Comparison of ENCODE assay signal across 9 cellular contexts in the genomic region with DNA sequence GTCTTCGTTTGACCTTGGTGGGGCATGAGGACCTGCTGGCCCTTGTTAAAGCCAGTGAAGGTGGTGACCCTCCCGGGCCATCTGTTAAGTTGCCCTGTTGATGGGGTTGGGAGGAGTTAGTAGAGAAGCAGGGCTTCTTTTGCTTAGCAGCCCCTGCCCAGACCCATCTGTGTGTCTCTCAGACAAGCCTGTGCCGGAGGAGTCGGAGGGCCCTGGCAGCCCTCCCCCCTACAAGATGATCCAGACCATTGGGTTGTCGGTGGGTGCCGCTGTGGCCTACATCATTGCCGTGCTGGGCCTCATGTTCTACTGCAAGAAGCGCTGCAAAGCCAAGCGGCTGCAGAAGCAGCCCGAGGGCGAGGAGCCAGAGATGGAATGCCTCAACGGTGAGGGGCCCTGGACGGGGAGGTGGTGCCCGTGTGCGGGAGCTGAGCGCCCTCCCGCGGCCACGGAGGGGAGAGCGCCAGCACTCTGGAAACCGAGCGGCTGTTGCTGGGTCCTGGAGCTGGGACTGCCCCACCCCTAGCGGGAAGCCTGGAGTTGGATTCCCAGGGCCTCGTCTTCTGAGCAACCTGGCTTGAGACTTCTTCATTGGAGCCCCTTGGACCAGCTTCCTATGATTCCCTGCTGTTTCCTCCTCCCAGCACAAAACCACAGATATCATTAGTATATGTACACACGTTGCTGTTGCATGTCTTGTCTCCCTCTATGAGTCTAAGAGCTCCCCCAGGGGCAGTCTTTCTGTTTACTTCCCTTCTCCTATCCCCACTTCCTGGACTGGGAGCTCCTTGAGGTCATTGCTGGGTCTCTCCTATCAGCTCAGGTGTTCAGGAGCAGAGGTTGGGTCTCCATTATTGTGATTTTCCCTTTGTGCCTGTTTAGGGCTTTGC. TPM values are rescaled to one million over a fixed set of nuclear protein-coding genes. Genes with fewer than 3 reads are reported as not detected.
DNase-seq lines count a peak whose midpoint lies in the region; ATAC-seq and TF ChIP-seq lines count a peak whose summit lies in the region.
"Had no signal": no experiment of that assay in that cellular context is flagged by ENCODE, and none has a peak within 500 bp of the region (broad histone marks: within the 10 kb centered on the region; RNA-seq: fewer than 3 reads in every experiment).

No MANE protein-coding gene starts in this region.

- H3K27me3 Mint-ChIP-seq in CD8-positive, alpha-beta memory T cell: peaks cover 2 to 6% of the 10 kb centered on the region in 2 donors
- H3K27me3 Mint-ChIP-seq in GM23338 (ENCODE audit: insufficient read depth, low read depth, poor library complexity): peaks cover 19% of the 10 kb centered on the region
- peaks cover 15% of the 10 kb centered on the region for H3K27me3 Mint-ChIP-seq in T-helper 17 cell

- TF ChIP-seq CTCF in GM23338 (conservative IDR thresholded peaks at IDR 0.05; ENCODE audit: low read depth in 2 of 2): peak; percentile 90 to 97

- ATAC-seq in GM23338 (peak; percentile 97), T-helper 17 cell (peak; percentile 98), right cardiac atrium (peak; percentile 95 to 96), aorta (ENCODE audit: low FRiP score) (peak; percentile 96)

- POLR2A ChIA-PET in CD8-positive, alpha-beta memory T cell (lab: Charles Lee): interaction anchor here (0.6 to 2.0 kb wide), 4 partner anchors 84 to 243 kb away, joined by 3 to 5 read pairs (median 4); a partner anchor contains a TSS

- no peaks in the 10 kb centered on the region for H3K36me3 Mint-ChIP-seq in CD8-positive, alpha-beta memory T cell
- peaks cover 22% of the 10 kb centered on the region for H3K36me3 Mint-ChIP-seq in GM23338 (ENCODE audit: low read depth)
- no peaks in the 10 kb centered on the region for H3K36me3 Mint-ChIP-seq in T-helper 17 cell (ENCODE audit: low read depth)

- no peaks in the 10 kb centered on the region; the same call in 1 of the 2 replicates for H4K20me1 ChIP-seq in GM23338 (replicated peaks; ENCODE audit: insufficient read depth)

- H3K9me3 ChIP-seq in CD8-positive, alpha-beta memory T cell (ENCODE audit: low read length): no peaks in the 10 kb centered on the region
- H3K9me3 ChIP-seq in T-helper 17 cell (ENCODE audit: control insufficient read depth, low read length, poor library complexity, severe bottlenecking): no peaks in the 10 kb centered on the region
- no peaks in the 10 kb centered on the region for H3K9me3 ChIP-seq in right cardiac atrium (ENCODE audit: control insufficient read depth, low read length)
- H3K9me3 ChIP-seq in aorta (ENCODE audit: control insufficient read depth, low read length): no peaks in the 10 kb centered on the region

- no peak overlapping the region for H2AFZ ChIP-seq in GM23338

- CTCF ChIA-PET in CD8-positive, alpha-beta memory T cell (lab: Charles Lee): interaction anchor here (0.7 to 2.8 kb wide), 55 partner anchors 9 to 634 kb away, joined by 3 to 28 read pairs (median 4); a partner anchor contains a TSS

- no peaks in the 10 kb centered on the region for H3K79me2 ChIP-seq in GM23338 (replicated peaks; ENCODE audit: insufficient read depth)

- peak overlapping the region; percentile 64 for H3K4me2 ChIP-seq in GM23338

- H3K36me3 ChIP-seq in CD8-positive, alpha-beta memory T cell (ENCODE audit: insufficient read depth, low read length): no peaks in the 10 kb centered on the region
- no peaks in the 10 kb centered on the region; the same call in 1 of the 2 replicates for H3K36me3 ChIP-seq in GM23338 (ENCODE audit: insufficient read depth)
- H3K36me3 ChIP-seq in aorta (ENCODE audit: control insufficient read depth in 1 of 2, insufficient read depth in 2 of 2, low read length in 1 of 2): no peaks in the 10 kb centered on the region

- H3K4me1 ChIP-seq in CD8-positive, alpha-beta memory T cell (ENCODE audit: insufficient read depth, low read length): peaks cover 21% of the 10 kb centered on the region
- H3K4me1 ChIP-seq in GM23338 (ENCODE audit: insufficient read depth) (peaks cover 9% of the 10 kb centered on the region; the same call in 1 of the 2 replicates), right cardiac atrium (ENCODE audit: control insufficient read depth, insufficient read depth, low read length) (no peaks in the 10 kb centered on the region), aorta (ENCODE audit: control insufficient read depth in 1 of 2, insufficient read depth in 2 of 2, low read length in 2 of 2) (no peaks in the 10 kb centered on the region)

- H3K4me3 ChIP-seq in CD8-positive, alpha-beta memory T cell (ENCODE audit: low read length): peak overlapping the region; percentile 29
- H3K4me3 ChIP-seq in GM23338 (peak overlapping the region; percentile 31; the same call in 1 of the 2 replicates), right cardiac atrium (ENCODE audit: low read length) (no peak overlapping the region), aorta (ENCODE audit: low read length in 2 of 2) (no peak overlapping the region)

- peak; percentile 64 to 86 (median 73) for DNase-seq in CD8-positive, alpha-beta memory T cell
- DNase-seq in GM23338 (ENCODE audit: low spot score) (peak; percentile 95), NCI-H1436 (lab: John Stamatoyannopoulos, UW) (peak; percentile 60), T-helper 17 cell (peak; percentile 59 to 72 (median 61)), right cardiac atrium (peak; percentile 91 to 96 (median 96)), renal cortical epithelial cell (ENCODE audit: low read depth) (peak; percentile 57), aorta (peak; percentile 91 to 95)

- WGBS in right cardiac atrium: 11% methylated on average over 25 of the region's 25 CpGs
- 7 to 13% methylated on average over 25 of the region's 25 CpGs for WGBS in aorta, 2 donors

- intact Hi-C loops in right cardiac atrium (cut with DNase I): loop anchor here (2.0 to 10.0 kb wide), 7 partner anchors 59 to 241 kb away; a partner anchor contains a TSS
- intact Hi-C loops in aorta (cut with DNase I): loop anchor here (2.0 to 5.0 kb wide), 3 partner anchors 71 to 243 kb away; no protein-coding TSS in a partner anchor

- H3K27ac ChIP-seq in CD8-positive, alpha-beta memory T cell (ENCODE audit: low read depth, low read length): no peak overlapping the region
- H3K27ac ChIP-seq in GM23338 (ENCODE audit: low read depth): peak overlapping the region; percentile 91
- H3K27ac ChIP-seq in angular gyrus (ENCODE audit: low read depth, low read length): peak overlapping the region; percentile 32
- H3K27ac ChIP-seq in right cardiac atrium (ENCODE audit: low read length): peak overlapping the region; percentile 17
- no peak overlapping the region for H3K27ac ChIP-seq in aorta (ENCODE audit: low read depth in 1 of 2, low read length in 2 of 2)
- H3K27ac ChIP-seq: VCaP had no signal

- no peaks in the 10 kb centered on the region for H3K9me2 ChIP-seq in GM23338 (ENCODE audit: insufficient read depth)

- H3K9me3 Mint-ChIP-seq in CD8-positive, alpha-beta memory T cell: no peaks in the 10 kb centered on the region
- no peaks in the 10 kb centered on the region for H3K9me3 Mint-ChIP-seq in GM23338

- no peaks in the 10 kb centered on the region for H3K27me3 ChIP-seq in CD8-positive, alpha-beta memory T cell (ENCODE audit: insufficient read depth, low read length, poor library complexity, severe bottlenecking)
- H3K27me3 ChIP-seq in GM23338 (ENCODE audit: insufficient read depth) (no peaks in the 10 kb centered on the region), right cardiac atrium (ENCODE audit: control insufficient read depth, insufficient read depth) (no peaks in the 10 kb centered on the region), aorta (ENCODE audit: control insufficient read depth in 1 of 2, insufficient read depth in 2 of 2, low read length in 1 of 2) (no peaks in the 10 kb centered on the region)

- H3K27ac Mint-ChIP-seq in CD8-positive, alpha-beta memory T cell: peak overlapping the region in 7 of 8 donors; percentile 13 to 91 (median 75)
- peak overlapping the region; percentile 81; the same call in 1 of the 2 replicates for H3K27ac Mint-ChIP-seq in GM23338
- H3K27ac Mint-ChIP-seq in T-helper 17 cell: no peak overlapping the region

- no peaks in the 10 kb centered on the region for H3F3A ChIP-seq in GM23338 (replicated peaks; ENCODE audit: low read depth)

- peaks cover 21 to 27% (median 26%) of the 10 kb centered on the region in 3 donors for H3K4me1 Mint-ChIP-seq in CD8-positive, alpha-beta memory T cell
- H3K4me1 Mint-ChIP-seq in GM23338 (peaks cover 23% of the 10 kb centered on the region), T-helper 17 cell (peaks cover 9% of the 10 kb centered on the region)

- H3K4me3 Mint-ChIP-seq in CD8-positive, alpha-beta memory T cell: peak overlapping the region; percentile 43 to 81 (median 65)
- H3K4me3 Mint-ChIP-seq in GM23338 (peak overlapping the region; percentile 36; the same call in 1 of the 3 replicates), T-helper 17 cell (no peak overlapping the region)

RNA-seq across cellular contexts. Expression of a gene that starts 27.6 kb away (rescaled TPM):
- 10 to 100 TPM; 55.1 to 57.4 TPM for total RNA-seq in CD8-positive, alpha-beta memory T cell
- polyA plus RNA-seq in CD8-positive, alpha-beta memory T cell: 8.0 TPM
- total RNA-seq in GM23338 (2014; rRNA removed; shearing (Covaris generic)): 49.7 and 54.9 TPM in 2 replicates
- polyA plus RNA-seq in GM23338 (2016; fragmentation: Nextera tagmentation; extraction: Ambion mirVana) (9.9 and 13.4 TPM in 2 replicates), right cardiac atrium (55.3 TPM), aorta (10 to 100 TPM; 23.8 to 41.4 TPM)
- total RNA-seq in T-helper 17 cell (10 to 100 TPM; 26.3 to 27.9 TPM), right cardiac atrium (100 to 1,000 TPM in 1 of 4 donors, 10 to 100 TPM in 3; 64.7 to 114 (median 72.7) TPM), renal cortical epithelial cell (14.2 and 20.9 TPM in 2 replicates), aorta (100 to 1,000 TPM in 1 of 2 donors, 10 to 100 TPM in 1; 47.5 to 106 TPM)

RNA-seq across cellular contexts. Expression of a gene that starts 38.5 kb away (rescaled TPM):
- total RNA-seq in CD8-positive, alpha-beta memory T cell: 10 to 100 TPM; 35.3 to 38.3 TPM
- 9.0 TPM for polyA plus RNA-seq in CD8-positive, alpha-beta memory T cell
- 11.3 and 14.2 TPM in 2 replicates for total RNA-seq in GM23338 (2014; rRNA removed; shearing (Covaris generic))
- polyA plus RNA-seq in GM23338 (2016; fragmentation: Nextera tagmentation; extraction: Ambion mirVana): 2.6 and 4.9 TPM in 2 replicates
- total RNA-seq in T-helper 17 cell: 10 to 100 TPM; 73.9 to 78.0 TPM
- 10 to 100 TPM; 14.6 to 18.7 (median 16.3) TPM for total RNA-seq in right cardiac atrium
- 15.7 TPM for polyA plus RNA-seq in right cardiac atrium
- total RNA-seq in renal cortical epithelial cell: 20.3 and 43.4 TPM in 2 replicates
- 10 to 100 TPM; 32.6 to 54.6 TPM for total RNA-seq in aorta
- 100 to 1,000 TPM in 1 of 2 donors, 1 to 10 TPM in 1; 8.1 to 106 TPM for polyA plus RNA-seq in aorta

Comparison
In these comparisons a context has a peak if more than half of its experiments do, and no peak if none do; other contexts are left out.
1. H3K27ac ChIP-seq: peak in GM23338 (single experiment), angular gyrus (single experiment) and right cardiac atrium (single experiment); none in CD8-positive, alpha-beta memory T cell (single experiment) and aorta (0 of 2).
2. H3K4me3 ChIP-seq: peak in CD8-positive, alpha-beta memory T cell (single experiment) and GM23338 (single experiment); none in right cardiac atrium (single experiment) and aorta (0 of 2).
3. Peak in every context shown above with its lines, with median percentiles within 50 percentile points of each other: DNase-seq and ATAC-seq.